21 cellular contexts compared by ENCODE assay signal in the genomic region with DNA sequence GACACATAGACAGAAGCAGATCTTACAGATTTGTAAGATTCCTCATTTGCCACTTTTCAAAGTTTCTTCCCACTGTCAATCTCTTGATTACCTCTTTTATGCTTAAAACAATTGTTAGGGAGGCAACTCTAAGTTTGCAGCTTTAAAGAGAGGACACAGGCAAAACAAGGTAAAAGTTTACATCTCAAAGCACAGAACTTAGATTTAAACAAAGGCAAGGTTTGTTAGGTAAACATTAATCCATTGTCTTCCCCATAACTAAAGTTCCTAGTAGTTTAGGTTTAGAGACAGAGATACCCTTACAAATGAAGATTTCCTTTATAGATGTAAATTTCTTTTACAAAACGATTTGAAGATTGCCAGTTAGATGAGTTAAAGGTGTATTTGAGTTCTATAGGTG.
DNase-seq lines count a peak whose midpoint lies in the region; ATAC-seq and TF ChIP-seq lines count a peak whose summit lies in the region.
"Had no signal": no experiment of that assay in that cellular context is flagged by ENCODE, and none has a peak within 500 bp of the region (broad histone marks: within the 10 kb centered on the region; RNA-seq: fewer than 3 reads in every experiment).

No MANE protein-coding gene starts in this region.

- H3K27ac ChIP-seq in GM23338 (ENCODE audit: low read depth) (no peak overlapping the region), hepatocyte (peak overlapping the region; percentile 11), aorta (ENCODE audit: low read depth in 1 of 2, low read length in 2 of 2) (no peak overlapping the region)
- H3K27ac ChIP-seq: 22Rv1, BLaER1 had no signal

- H2AFZ ChIP-seq in GM23338, result no peak overlapping the region
- no peak overlapping the region for H2AFZ ChIP-seq in hepatocyte

- peak; percentile 87 for ATAC-seq in GM23338
- ATAC-seq in WTC11, result peak; percentile 63
- no peak for ATAC-seq in aorta (ENCODE audit: low FRiP score)
- ATAC-seq in GM19035 (IDR thresholded peaks at IDR 0.05; ENCODE audit: unreplicated experiment), result no peak

- H3F3A ChIP-seq in GM23338 (replicated peaks; ENCODE audit: low read depth), result no peaks in the 10 kb centered on the region

- no peak for TF ChIP-seq CTCF in GM23338 (conservative IDR thresholded peaks at IDR 0.05; ENCODE audit: low read depth in 2 of 2)
- no peak for TF ChIP-seq CTCF in WTC11 (IDR thresholded peaks at IDR 0.05)
- TF ChIP-seq CTCF in hepatocyte (IDR thresholded peaks at IDR 0.05; ENCODE audit: poor library complexity), result no peak
- TF ChIP-seq CTCF in nephron progenitor cell (IDR thresholded peaks at IDR 0.05), result no peak

- H3K27me3 Mint-ChIP-seq in GM23338 (ENCODE audit: insufficient read depth, low read depth, poor library complexity) (peaks cover 11% of the 10 kb centered on the region), WTC11 (ENCODE audit: low read depth) (peaks cover 85% of the 10 kb centered on the region), nephron progenitor cell (ENCODE audit: low read depth, poor library complexity) (no peaks in the 10 kb centered on the region)
- H3K27me3 Mint-ChIP-seq: CD4-positive, CD25-positive, alpha-beta regulatory T cell had no signal

- H4K20me1 ChIP-seq in GM23338 (replicated peaks; ENCODE audit: insufficient read depth) (peaks cover 4% of the 10 kb centered on the region), hepatocyte (ENCODE audit: insufficient read depth, poor library complexity, severe bottlenecking) (no peaks in the 10 kb centered on the region)
- H4K20me1 ChIP-seq: BLaER1 had no signal

- H3K4me1 Mint-ChIP-seq in GM23338 (peaks cover 5% of the 10 kb centered on the region), WTC11 (peaks cover 21% of the 10 kb centered on the region), nephron progenitor cell (no peaks in the 10 kb centered on the region)
- H3K4me1 Mint-ChIP-seq: CD14-positive monocyte; CD4-positive, alpha-beta memory T cell; CD4-positive, CD25-positive, alpha-beta regulatory T cell; CD8-positive, alpha-beta memory T cell had no signal

- CTCF ChIA-PET in WTC11 (lab: Charles Lee), result interaction anchor here (0.6 to 1.7 kb wide), 3 partner anchors 27 to 261 kb away, joined by 4 to 9 read pairs (median 4); a partner anchor contains a TSS

- H3K79me2 ChIP-seq in GM23338 (replicated peaks; ENCODE audit: insufficient read depth), result no peaks in the 10 kb centered on the region
- no peaks in the 10 kb centered on the region for H3K79me2 ChIP-seq in hepatocyte

- H3K9me2 ChIP-seq in GM23338 (ENCODE audit: insufficient read depth), result no peaks in the 10 kb centered on the region; the same call in 1 of the 2 replicates
- no peaks in the 10 kb centered on the region for H3K9me2 ChIP-seq in hepatocyte (replicated peaks; ENCODE audit: insufficient read depth)

- H3K36me3 Mint-ChIP-seq in GM23338 (ENCODE audit: low read depth) (peaks cover 38% of the 10 kb centered on the region), WTC11 (peaks cover 14% of the 10 kb centered on the region), nephron progenitor cell (ENCODE audit: low read depth) (peaks cover 83% of the 10 kb centered on the region)
- H3K36me3 Mint-ChIP-seq: CD14-positive monocyte; CD4-positive, CD25-positive, alpha-beta regulatory T cell; CD8-positive, alpha-beta memory T cell had no signal

- 0 out of 2 replicates have a peak, but pooled peaks cover 4% of the 10 kb centered on the region for H3K36me3 ChIP-seq in GM23338 (ENCODE audit: insufficient read depth)
- H3K36me3 ChIP-seq in hepatocyte (replicated peaks; ENCODE audit: insufficient read depth, low read depth), result no peaks in the 10 kb centered on the region
- H3K36me3 ChIP-seq in aorta (ENCODE audit: control insufficient read depth in 1 of 2, insufficient read depth in 2 of 2, low read length in 1 of 2), result no peaks in the 10 kb centered on the region

- peaks cover 7% of the 10 kb centered on the region for H3K4me1 ChIP-seq in GM23338 (ENCODE audit: insufficient read depth)
- no peaks in the 10 kb centered on the region for H3K4me1 ChIP-seq in hepatocyte (ENCODE audit: insufficient read depth)
- H3K4me1 ChIP-seq in aorta (ENCODE audit: control insufficient read depth in 1 of 2, insufficient read depth in 2 of 2, low read length in 2 of 2), result peaks cover 0 to 2% of the 10 kb centered on the region in 2 donors
- H3K4me1 ChIP-seq: BLaER1 had no signal

- intact Hi-C loops in aorta (cut with DNase I), result no loop called here

- H3K27me3 ChIP-seq in GM23338 (ENCODE audit: insufficient read depth) (peaks cover 83% of the 10 kb centered on the region), hepatocyte (no peaks in the 10 kb centered on the region), aorta (ENCODE audit: control insufficient read depth in 1 of 2, insufficient read depth in 2 of 2, low read length in 1 of 2) (no peaks in the 10 kb centered on the region)
- H3K27me3 ChIP-seq: BE2C, BLaER1 had no signal

- H3K27ac Mint-ChIP-seq in GM23338 (no peak overlapping the region), WTC11 (no peak overlapping the region), nephron progenitor cell (peak overlapping the region; percentile 22)
- H3K27ac Mint-ChIP-seq: CD14-positive monocyte; CD4-positive, alpha-beta memory T cell; CD4-positive, CD25-positive, alpha-beta regulatory T cell; CD8-positive, alpha-beta memory T cell had no signal

- H3K9me3 ChIP-seq in hepatocyte (ENCODE audit: low read depth) (no peaks in the 10 kb centered on the region), aorta (ENCODE audit: control insufficient read depth, low read length) (peaks cover 2% of the 10 kb centered on the region)
- H3K9me3 ChIP-seq: BE2C had no signal

- H3K9me3 Mint-ChIP-seq in GM23338 (peaks cover 33% of the 10 kb centered on the region), WTC11 (peaks cover 10% of the 10 kb centered on the region), nephron progenitor cell (peaks cover 6% of the 10 kb centered on the region)

- POLR2A ChIA-PET in WTC11 (lab: Charles Lee), result no interaction called here

- H3K4me2 ChIP-seq in GM23338 (no peak overlapping the region), hepatocyte (no peak overlapping the region)
- H3K4me2 ChIP-seq: BLaER1 had no signal

- 7% methylated on average over 1 of the region's 1 CpG for WGBS in hepatocyte (ENCODE audit: low lambda C conversion rate, missing lambda C conversion rate)
- WGBS in aorta, 2 donors, result 50 to 51% methylated on average over 1 of the region's 1 CpG

- H3K4me3 ChIP-seq in GM23338 (no peak overlapping the region), hepatocyte (no peak overlapping the region), aorta (ENCODE audit: low read length in 2 of 2) (no peak overlapping the region)

- H3K4me3 Mint-ChIP-seq in GM23338, result no peak overlapping the region
- H3K4me3 Mint-ChIP-seq in WTC11, result no peak overlapping the region
- no peak overlapping the region for H3K4me3 Mint-ChIP-seq in nephron progenitor cell
- H3K4me3 Mint-ChIP-seq: CD14-positive monocyte; CD4-positive, alpha-beta memory T cell; CD4-positive, CD25-positive, alpha-beta regulatory T cell; CD8-positive, alpha-beta memory T cell had no signal

- DNase-seq in GM23338 (ENCODE audit: low spot score) (peak; percentile 55), WTC11 (ENCODE audit: low spot score) (no peak), hepatocyte (ENCODE audit: low spot score) (no peak), nephron progenitor cell (no peak), aorta (no peak), ureter (ENCODE audit: low spot score) (no peak)
- DNase-seq: ACHN; BE2C; C1 segment of cervical spinal cord; CD4-positive, alpha-beta memory T cell; CD4-positive, CD25-positive, alpha-beta regulatory T cell; CD8-positive, alpha-beta memory T cell; COR-L47; DMS 273 treated with DMSO at 0.1 percent for 48 hours; DMS153; DMS79 treated with DMSO at 0.1 percent for 48 hours; GF-D8 had no signal

TF ChIP-seq in GM23338, 12 proteins besides CTCF, POLR2A, EP300 and RAD21 (continues in another document):
- TF ChIP-seq EZH2phosphoT487 (IDR thresholded peaks at IDR 0.05; ENCODE audit: unreplicated experiment), result no peak
- peak; percentile 38; the same call in 1 of the 2 replicates for TF ChIP-seq POLR2AphosphoS5 (IDR thresholded peaks at IDR 0.05; ENCODE audit: low read depth)
- TF ChIP-seq CREB1 (CRISPR knock-in tag; IDR thresholded peaks at IDR 0.05; ENCODE audit: low read depth), result no peak
- no peak for TF ChIP-seq STAT1 (IDR thresholded peaks at IDR 0.05; ENCODE audit: unreplicated experiment)
- no peak for TF ChIP-seq EZH2 (IDR thresholded peaks at IDR 0.05; ENCODE audit: low read depth, unreplicated experiment)

TF ChIP-seq in WTC11, 78 proteins besides CTCF, POLR2A, EP300 and RAD21 (continues in another document):
- TF ChIP-seq, protein P1, sequence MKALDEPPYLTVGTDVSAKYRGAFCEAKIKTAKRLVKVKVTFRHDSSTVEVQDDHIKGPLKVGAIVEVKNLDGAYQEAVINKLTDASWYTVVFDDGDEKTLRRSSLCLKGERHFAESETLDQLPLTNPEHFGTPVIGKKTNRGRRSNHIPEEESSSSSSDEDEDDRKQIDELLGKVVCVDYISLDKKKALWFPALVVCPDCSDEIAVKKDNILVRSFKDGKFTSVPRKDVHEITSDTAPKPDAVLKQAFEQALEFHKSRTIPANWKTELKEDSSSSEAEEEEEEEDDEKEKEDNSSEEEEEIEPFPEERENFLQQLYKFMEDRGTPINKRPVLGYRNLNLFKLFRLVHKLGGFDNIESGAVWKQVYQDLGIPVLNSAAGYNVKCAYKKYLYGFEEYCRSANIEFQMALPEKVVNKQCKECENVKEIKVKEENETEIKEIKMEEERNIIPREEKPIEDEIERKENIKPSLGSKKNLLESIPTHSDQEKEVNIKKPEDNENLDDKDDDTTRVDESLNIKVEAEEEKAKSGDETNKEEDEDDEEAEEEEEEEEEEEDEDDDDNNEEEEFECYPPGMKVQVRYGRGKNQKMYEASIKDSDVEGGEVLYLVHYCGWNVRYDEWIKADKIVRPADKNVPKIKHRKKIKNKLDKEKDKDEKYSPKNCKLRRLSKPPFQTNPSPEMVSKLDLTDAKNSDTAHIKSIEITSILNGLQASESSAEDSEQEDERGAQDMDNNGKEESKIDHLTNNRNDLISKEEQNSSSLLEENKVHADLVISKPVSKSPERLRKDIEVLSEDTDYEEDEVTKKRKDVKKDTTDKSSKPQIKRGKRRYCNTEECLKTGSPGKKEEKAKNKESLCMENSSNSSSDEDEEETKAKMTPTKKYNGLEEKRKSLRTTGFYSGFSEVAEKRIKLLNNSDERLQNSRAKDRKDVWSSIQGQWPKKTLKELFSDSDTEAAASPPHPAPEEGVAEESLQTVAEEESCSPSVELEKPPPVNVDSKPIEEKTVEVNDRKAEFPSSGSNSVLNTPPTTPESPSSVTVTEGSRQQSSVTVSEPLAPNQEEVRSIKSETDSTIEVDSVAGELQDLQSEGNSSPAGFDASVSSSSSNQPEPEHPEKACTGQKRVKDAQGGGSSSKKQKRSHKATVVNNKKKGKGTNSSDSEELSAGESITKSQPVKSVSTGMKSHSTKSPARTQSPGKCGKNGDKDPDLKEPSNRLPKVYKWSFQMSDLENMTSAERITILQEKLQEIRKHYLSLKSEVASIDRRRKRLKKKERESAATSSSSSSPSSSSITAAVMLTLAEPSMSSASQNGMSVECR (CRISPR knock-in tag; IDR thresholded peaks at IDR 0.05; ENCODE audit: borderline replicate concordance), result no peak
- TF ChIP-seq NR3C1 (CRISPR knock-in tag; conservative IDR thresholded peaks at IDR 0.05; ENCODE audit: low read depth), result no peak
- TF ChIP-seq TEAD1 (CRISPR knock-in tag; IDR thresholded peaks at IDR 0.05), result no peak
- no peak for TF ChIP-seq ZNF263 (CRISPR knock-in tag; IDR thresholded peaks at IDR 0.05; ENCODE audit: low read depth)

Comparison
In these comparisons a context has a peak if more than half of its experiments do, and no peak if none do; other contexts are left out.
1. ATAC-seq: peak in GM23338 (single experiment) and WTC11 (single experiment); none in aorta (single experiment) and GM19035 (single experiment).